In the genomic region with DNA sequence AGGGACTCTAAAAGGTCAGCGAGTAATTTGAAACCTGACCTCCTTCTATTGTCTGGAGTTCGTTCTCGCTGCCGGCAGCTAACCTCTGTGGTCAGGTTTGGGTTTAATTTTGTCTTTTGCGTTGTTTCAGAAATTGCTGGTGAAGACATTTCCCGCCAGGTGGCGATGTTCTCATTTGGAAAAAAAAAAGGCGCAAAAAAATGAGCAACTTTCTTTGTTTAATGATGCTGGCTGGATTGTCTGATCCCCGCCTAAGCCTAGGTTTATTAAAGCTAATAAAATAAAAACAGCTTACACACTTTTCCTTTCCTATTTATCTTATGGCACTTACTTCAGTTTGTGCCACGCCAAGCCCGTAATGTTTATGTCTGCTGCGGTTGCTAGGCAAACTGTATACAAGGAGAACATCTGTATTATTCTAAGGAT, we compare ENCODE assay signal across 8 cellular contexts.
DNase-seq lines count a peak whose midpoint lies in the region; ATAC-seq and TF ChIP-seq lines count a peak whose summit lies in the region.

No MANE protein-coding gene starts in this region.

- POLR2A ChIA-PET in SK-N-SH (lab: Yijun Ruan, JAX): interaction anchor here (0.6 to 1.3 kb wide), 3 partner anchors 163 to 258 kb away, joined by 3 to 5 read pairs (median 4); no protein-coding TSS in a partner anchor

- H3K27me3 ChIP-seq in SK-N-SH (ENCODE audit: insufficient read depth) (no peaks in the 10 kb centered on the region), psoas muscle (ENCODE audit: insufficient read depth in 3 of 3, low read length in 2 of 3) (peaks cover 2 to 31% (median 9%) of the 10 kb centered on the region in 3 donors)

- no peak overlapping the region for H2AFZ ChIP-seq in SK-N-SH (ENCODE audit: low read depth)

- H4K20me1 ChIP-seq in SK-N-SH (ENCODE audit: insufficient read depth): no peaks in the 10 kb centered on the region

- ATAC-seq in psoas muscle: no peak
- ATAC-seq in HG03432 (IDR thresholded peaks at IDR 0.05; ENCODE audit: unreplicated experiment): no peak

- no peak overlapping the region for H3K9ac ChIP-seq in SK-N-SH

- CTCF ChIA-PET in SK-N-SH (lab: Yijun Ruan, JAX): interaction anchor here (0.6 to 3.8 kb wide), 46 partner anchors 12 to 1663 kb away, joined by 3 to 24 read pairs (median 3); no protein-coding TSS in a partner anchor

- H3K36me3 ChIP-seq in SK-N-SH (replicated peaks in 1 of 2; ENCODE audit: control insufficient read depth in 1 of 2, insufficient read depth in 2 of 2, low read length in 1 of 2) (no peaks in the 10 kb centered on the region), psoas muscle (ENCODE audit: insufficient read depth in 1 of 2, low read depth in 1 of 2) (no peaks in the 10 kb centered on the region)

- 19% methylated on average over 12 of the region's 12 CpGs for WGBS in SK-N-SH (ENCODE audit: low lambda C conversion rate)
- 13 to 14% (median 13%) methylated on average over 12 of the region's 12 CpGs for WGBS in psoas muscle, 3 donors

- H3K27ac ChIP-seq in SK-N-SH (ENCODE audit: low read depth in 2 of 2, low read length in 1 of 2) (peak overlapping the region in 1 of 2 experiments; percentile 72; a peak in 2 of 4 replicates), psoas muscle (no peak overlapping the region)

- no peaks in the 10 kb centered on the region for H3K79me2 ChIP-seq in SK-N-SH (ENCODE audit: insufficient read depth)

- DNase-seq in NCI-H82 (lab: John Stamatoyannopoulos, UW) (peak; percentile 64), NCI-H82 treated with DMSO at 0.1 percent for 48 hours (lab: John Stamatoyannopoulos, UW; ENCODE audit: unreplicated experiment) (no peak), HT1080 (ENCODE audit: low read depth) (peak; percentile 61), SK-N-SH (peak; percentile 37), fibroblast of mammary gland (ENCODE audit: low read depth) (peak; percentile 47), psoas muscle (no peak), DMS79 treated with DMSO at 0.1 percent for 48 hours (lab: John Stamatoyannopoulos, UW) (no peak)

- no peak for TF ChIP-seq EP300 in SK-N-SH (IDR thresholded peaks at IDR 0.05; ENCODE audit: borderline replicate concordance in 1 of 2, low read depth in 1 of 2, low read length in 1 of 2)

- H3K4me2 ChIP-seq in SK-N-SH: no peak overlapping the region

- no peaks in the 10 kb centered on the region for H3K9me2 ChIP-seq in SK-N-SH

- H3K4me3 ChIP-seq in SK-N-SH (ENCODE audit: low read depth in 2 of 2, low read length in 1 of 2): no peak overlapping the region; a peak in 1 of 4 replicates
- H3K4me3 ChIP-seq in fibroblast of mammary gland (ENCODE audit: control insufficient read depth, low read depth, low read length): no peak overlapping the region
- no peak overlapping the region for H3K4me3 ChIP-seq in psoas muscle

- peaks cover 0 to 18% of the 10 kb centered on the region in 2 experiments; a peak in 2 of 4 replicates for H3K4me1 ChIP-seq in SK-N-SH (ENCODE audit: control insufficient read depth in 1 of 2, insufficient read depth in 2 of 2, low read depth in 1 of 2, low read length in 1 of 2)
- H3K4me1 ChIP-seq in psoas muscle: no peaks in the 10 kb centered on the region

- intact Hi-C loops in psoas muscle (cut with DNase I): loop anchor here in 1 of 2 donors (10.0 kb wide), 1 partner anchor 1564 kb away; a partner anchor contains a TSS

- peak; percentile 75 for TF ChIP-seq CTCF in SK-N-SH (IDR thresholded peaks at IDR 0.05)
- peak; percentile 60 for TF ChIP-seq CTCF in fibroblast of mammary gland (conservative IDR thresholded peaks at IDR 0.05; ENCODE audit: control insufficient read depth, insufficient read depth, low read depth, low read length)
- peak; percentile 53 for TF ChIP-seq CTCF in psoas muscle (IDR thresholded peaks at IDR 0.05)

- TF ChIP-seq RAD21 in SK-N-SH (IDR thresholded peaks at IDR 0.05; ENCODE audit: low read length): peak; percentile 83

- H3K9me3 ChIP-seq in SK-N-SH (no peaks in the 10 kb centered on the region), psoas muscle (no peaks in the 10 kb centered on the region)

- H3F3A ChIP-seq in SK-N-SH (replicated peaks; ENCODE audit: insufficient read depth): no peaks in the 10 kb centered on the region

TF ChIP-seq in SK-N-SH, 30 proteins besides CTCF, POLR2A, EP300 and RAD21:
- TF ChIP-seq SIN3A (IDR thresholded peaks at IDR 0.05; ENCODE audit: borderline replicate concordance, low read depth, low read length) (no peak), CHD2 (IDR thresholded peaks at IDR 0.05; ENCODE audit: low read length, partially characterized antibody) (no peak), SMC3 (IDR thresholded peaks at IDR 0.05; ENCODE audit: low read depth, low read length) (peak; percentile 53), RFX5 (IDR thresholded peaks at IDR 0.05; ENCODE audit: low read length) (0 out of 2 replicates have a peak, but pooled peaks have one; percentile 45)

Comparison
In these comparisons a context has a peak if more than half of its experiments do, and no peak if none do; other contexts are left out.
1. DNase-seq: peak in NCI-H82 (single experiment), HT1080 (single experiment), SK-N-SH (single experiment) and fibroblast of mammary gland (single experiment); none in NCI-H82 treated with DMSO at 0.1 percent for 48 hours (single experiment), psoas muscle (0 of 2) and DMS79 treated with DMSO at 0.1 percent for 48 hours (single experiment).
2. Peak in every context shown above with its lines, with median percentiles within 50 percentile points of each other: CTCF ChIP-seq.